In genomic region chr1:230256896-230257295, GRCh38 we compare ENCODE assay signal across 22 cellular contexts.
"Had no signal": no experiment of that assay in that cellular context is flagged by ENCODE, and none has a peak within 500 bp of the region (broad histone marks: within the 10 kb centered on the region; RNA-seq: fewer than 3 reads in every experiment).

No MANE protein-coding gene starts in this region.

- DNase-seq: dermis blood vessel endothelial cell; effector memory CD4-positive, alpha-beta T cell; erythroblast; esophagus squamous epithelium; foreskin melanocyte; hypothalamus; immature natural killer cell; left ventricle myocardium superior; lower lobe of right lung; natural killer cell; pancreas; retina; right lobe of liver; small intestine; stimulated activated CD4-positive, alpha-beta T cell treated with anti-CD3 and anti-CD28 coated beads, Interleukin-15, amount 100 ng/mL, for 24 hours; stimulated activated CD4-positive, alpha-beta T cell treated with anti-CD3 and anti-CD28 coated beads, Interleukin-2, amount 100 ng/mL, for 48 hours; stimulated activated CD8-positive, alpha-beta memory T cell treated with anti-CD3 and anti-CD28 coated beads, Interleukin-4, amount 100 ng/mL, for 48 hours; stimulated activated naive CD4-positive, alpha-beta T cell treated with Interleukin-2 at 50 U/mL for 16 hours; stomach; thyroid gland; trophoblast cell had no signal

- H3K27ac Mint-ChIP-seq: immature natural killer cell, natural killer cell had no signal

- ATAC-seq: left ventricle myocardium superior, lower lobe of right lung, pancreas had no signal

- H3K4me1 Mint-ChIP-seq: immature natural killer cell, neural crest cell had no signal

- H3K9me3 Mint-ChIP-seq: immature natural killer cell, natural killer cell had no signal

- H3K4me3 Mint-ChIP-seq: immature natural killer cell, natural killer cell, neural crest cell had no signal
